Comparison of ENCODE assay signal across 8 cellular contexts in genomic region chr11:8681837-8682218, GRCh38. TPM values are rescaled to one million over a fixed set of nuclear protein-coding genes. Genes with fewer than 3 reads are reported as not detected.
A peak's percentile ranks its signal among the peaks of the same experiment; 100 is the strongest.
DNase-seq lines count a peak whose midpoint lies in the region; ATAC-seq and TF ChIP-seq lines count a peak whose summit lies in the region.

No MANE protein-coding gene starts in this region.

- H3K4me3 ChIP-seq in AG09309 (ENCODE audit: control insufficient read depth, low read depth, low read length), result peak overlapping the region; percentile 98
- peak overlapping the region; percentile 80 for H3K4me3 ChIP-seq in coronary artery

- H3K27ac Mint-ChIP-seq in naive thymus-derived CD8-positive, alpha-beta T cell, result peak overlapping the region; percentile 96 to 99 (median 98)

- H3K9me3 ChIP-seq in KOPT-K1 (ENCODE audit: insufficient read depth, low read length, poor library complexity, severe bottlenecking), result no peaks in the 10 kb centered on the region

- POLR2A ChIA-PET in naive thymus-derived CD8-positive, alpha-beta T cell (lab: Charles Lee), result interaction anchor here (0.6 to 3.2 kb wide), 17 partner anchors 8 to 1539 kb away, joined by 3 to 20 read pairs (median 4); partner anchors contain the start of genes AKIP1, PPFIBP2, STK33 and TMEM9B
- POLR2A ChIA-PET in GM10248 (lab: Yijun Ruan, JAX), result interaction anchor here (0.8 to 1.6 kb wide), 3 partner anchors 8 to 20 kb away, joined by 3 to 9 read pairs (median 3); no protein-coding TSS in a partner anchor

- peaks cover 51% of the 10 kb centered on the region for H3K36me3 ChIP-seq in KOPT-K1 (ENCODE audit: insufficient read depth, low read length)

- CTCF ChIA-PET in GM10248 (lab: Yijun Ruan, JAX), result interaction anchor here (1.7 kb wide), 2 partner anchors 15 to 278 kb away, joined by 5 read pairs; no protein-coding TSS in a partner anchor

- peaks cover 9 to 55% (median 20%) of the 10 kb centered on the region in 3 donors for H3K36me3 Mint-ChIP-seq in naive thymus-derived CD8-positive, alpha-beta T cell

- H3K9me3 Mint-ChIP-seq in naive thymus-derived CD8-positive, alpha-beta T cell, result peaks cover 0 to 9% (median 0%) of the 10 kb centered on the region in 9 donors

- no peak for ATAC-seq in naive thymus-derived CD8-positive, alpha-beta T cell

- DNase-seq in AG09309 (ENCODE audit: low read depth) (no peak), coronary artery (ENCODE audit: low spot score) (peak; percentile 66), GM10248 (ENCODE audit: extremely low spot score) (no peak), COR-L47 (lab: John Stamatoyannopoulos, UW) (no peak), EL (no peak), NCI-H2171 treated with DMSO at 0.1 percent for 48 hours (lab: John Stamatoyannopoulos, UW) (no peak)
- DNase-seq in naive thymus-derived CD8-positive, alpha-beta T cell, result no peak

- peak overlapping the region; percentile 91 for H3K27ac ChIP-seq in KOPT-K1 (ENCODE audit: low read depth, low read length, poor library complexity, severe bottlenecking)
- H3K27ac ChIP-seq in coronary artery, result peak overlapping the region; percentile 95 to 98

- TF ChIP-seq CTCF in AG09309 (IDR thresholded peaks at IDR 0.05; ENCODE audit: control insufficient read depth, insufficient read depth, low read depth, low read length, missing control alignments) (no peak), coronary artery (IDR thresholded peaks at IDR 0.05) (no peak), GM10248 (IDR thresholded peaks at IDR 0.05; ENCODE audit: control extremely low read depth, extremely low read depth, low read depth, missing control alignments) (no peak)

- no peaks in the 10 kb centered on the region for H3K27me3 Mint-ChIP-seq in naive thymus-derived CD8-positive, alpha-beta T cell

- peaks cover 25 to 52% (median 43%) of the 10 kb centered on the region in 4 donors for H3K4me1 Mint-ChIP-seq in naive thymus-derived CD8-positive, alpha-beta T cell

- peak overlapping the region; percentile 86 to 97 (median 95) for H3K4me3 Mint-ChIP-seq in naive thymus-derived CD8-positive, alpha-beta T cell

RNA-seq across cellular contexts. Expression of gene TRIM66, which starts 0.6 kb away (rescaled TPM):
- 10 to 100 TPM; 39.4 to 50.8 TPM for total RNA-seq in naive thymus-derived CD8-positive, alpha-beta T cell
- polyA plus RNA-seq in naive thymus-derived CD8-positive, alpha-beta T cell, result under 1 TPM; 0.14 to 0.53 (median 0.18) TPM

RNA-seq across cellular contexts. Expression of gene RPL27A, which starts 0.8 kb away (rescaled TPM):
- 1,000 to 10,000 TPM; 1,430 to 1,467 TPM for total RNA-seq in naive thymus-derived CD8-positive, alpha-beta T cell
- polyA plus RNA-seq in naive thymus-derived CD8-positive, alpha-beta T cell, result 1,000 to 10,000 TPM; 4,481 to 4,848 (median 4,520) TPM
